Comparison of ENCODE assay signal across 8 cellular contexts in the genomic region with DNA sequence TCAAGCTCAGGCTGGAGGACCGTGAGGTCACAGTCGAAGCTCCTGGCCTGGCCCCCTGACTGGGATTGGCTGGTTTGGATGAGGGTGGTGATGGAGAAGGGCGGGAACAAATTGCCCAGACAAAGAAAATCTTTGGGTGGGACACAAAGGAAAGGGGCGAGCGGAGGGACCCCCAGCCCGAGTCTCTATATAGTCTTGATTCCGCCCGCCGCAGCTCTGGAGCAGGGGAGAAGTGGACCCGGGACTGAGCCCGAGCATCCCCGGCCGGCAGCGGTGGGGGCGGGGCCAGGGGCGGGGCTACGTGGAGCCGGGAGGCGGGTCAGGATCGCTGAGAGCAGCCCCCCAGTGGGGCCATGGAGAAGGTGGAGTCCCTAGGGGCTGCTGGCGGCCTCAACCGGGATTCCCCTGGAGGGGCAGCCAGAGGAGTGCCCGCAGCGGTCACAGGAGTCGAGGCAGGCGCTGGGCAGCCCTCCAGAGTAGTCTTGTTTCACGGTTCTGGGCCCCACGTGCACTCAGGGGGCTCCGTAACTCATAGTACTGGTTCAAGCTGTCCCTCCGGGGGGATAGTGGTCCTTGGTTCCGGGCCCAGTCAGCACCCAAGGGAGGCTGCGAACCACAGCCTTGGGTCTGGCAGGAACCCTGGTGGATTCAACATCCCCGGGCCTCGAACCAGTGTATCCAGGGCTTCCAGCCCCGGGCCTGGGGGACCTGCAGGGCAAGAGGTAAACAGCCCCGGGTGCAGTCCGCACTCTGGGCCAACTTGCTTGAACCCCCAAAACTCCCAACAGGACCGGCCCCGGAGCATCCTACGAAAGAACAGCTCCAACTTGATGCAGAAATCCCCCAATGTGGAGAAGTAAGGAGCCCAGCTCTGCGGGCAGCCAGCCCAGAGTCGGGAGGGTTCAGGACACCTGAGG. TPM values are rescaled to one million over a fixed set of nuclear protein-coding genes. Genes with fewer than 3 reads are reported as not detected.
DNase-seq lines count a peak whose midpoint lies in the region; ATAC-seq, FAIRE-seq and TF ChIP-seq lines count a peak whose summit lies in the region.

No MANE protein-coding gene starts in this region.

- no peaks in the 10 kb centered on the region for H3K9me3 ChIP-seq in HepG2 (ENCODE audit: low read length)

- no peak for FAIRE-seq in HepG2 (lab: Jason Lieb, UNC)

- TF ChIP-seq CTCF in coronary artery (IDR thresholded peaks at IDR 0.05) (no peak), HepG2 (CRISPR knock-in tag; IDR thresholded peaks at IDR 0.05) (no peak)

- in situ Hi-C loops in HepG2 (cut with HindIII; ENCODE audit: extremely low pct_ligation_motif_present, low pct_unique_long_range_greater_than_20kb) = no loop called here

- H3K27me3 ChIP-seq in HepG2 (ENCODE audit: control insufficient read depth in 1 of 2, insufficient read depth in 2 of 2, low read length in 2 of 2) = peaks cover 0 to 4% of the 10 kb centered on the region in 2 experiments; a peak in 3 of 5 replicates

- POLR2A ChIA-PET in HepG2 (lab: Yijun Ruan, JAX) = interaction anchor here (0.8 to 2.7 kb wide), 30 partner anchors 10 to 726 kb away, joined by 3 to 47 read pairs (median 4); a partner anchor contains a TSS

- H3K36me3 ChIP-seq in HepG2 (replicated peaks in 1 of 2; ENCODE audit: control insufficient read depth in 1 of 2, insufficient read depth in 2 of 2, low read length in 2 of 2) = peaks cover 0 to 12% of the 10 kb centered on the region in 2 experiments; a peak in 3 of 5 replicates

- DNase-seq in NCI-H524 (lab: John Stamatoyannopoulos, UW) (peak; percentile 39 to 45), NCI-H524 treated with DMSO at 0.1 percent for 48 hours (lab: John Stamatoyannopoulos, UW) (no peak), NCI-H2196 treated with DMSO at 0.1 percent for 48 hours (lab: John Stamatoyannopoulos, UW; ENCODE audit: unreplicated experiment) (peak; percentile 42), coronary artery (ENCODE audit: low spot score) (peak; percentile 91), HepG2 (ENCODE audit: low spot score) (peak; percentile 76)
- DNase-seq in activated CD4-positive, alpha-beta T cell treated with anti-CD3 and anti-CD28 coated beads for 48 hours = peak; percentile 87
- peak; percentile 76 for DNase-seq in stimulated activated CD4-positive, alpha-beta T cell treated with anti-CD3 and anti-CD28 coated beads, Interleukin-4, amount 100 ng/mL, for 1 hour

- TF ChIP-seq RAD21 in HepG2 (CRISPR knock-in tag; IDR thresholded peaks at IDR 0.05) = no peak

- H3K4me2 ChIP-seq in HepG2 (ENCODE audit: low read depth, low read length) = peak overlapping the region; percentile 84

- peak overlapping the region; percentile 83 for H3K9ac ChIP-seq in HepG2 (ENCODE audit: insufficient read depth, low read depth, low read length)

- H3K4me1 ChIP-seq in HepG2 (ENCODE audit: insufficient read depth, low read length) = peaks cover 35% of the 10 kb centered on the region

- TF ChIP-seq EP300 in HepG2 (IDR thresholded peaks at IDR 0.05; ENCODE audit: low read depth in 2 of 2, low read length in 2 of 2) (no peak), HepG2 (CRISPR knock-in tag; IDR thresholded peaks at IDR 0.05; ENCODE audit: borderline replicate concordance) (no peak)

- peak overlapping the region; percentile 81 for H3K4me3 ChIP-seq in coronary artery
- H3K4me3 ChIP-seq in HepG2 (replicated peaks in 1 of 3; ENCODE audit: insufficient read depth in 1 of 3, low read depth in 2 of 3, low read length in 3 of 3) = peak overlapping the region; percentile 90 to 97 (median 91)

- H2AFZ ChIP-seq in HepG2 (ENCODE audit: low read length) = peak overlapping the region; percentile 68

- CTCF ChIA-PET in HepG2 (lab: Yijun Ruan, JAX; ENCODE audit: low intra/inter-chr PET ratio, low total read pairs) = no interaction called here

- peak in 1 of 2 experiments; percentile 54; a peak in 2 of 4 replicates for TF ChIP-seq POLR2A in HepG2 (IDR thresholded peaks at IDR 0.05; ENCODE audit: insufficient read depth in 1 of 2, low read depth in 2 of 2, low read length in 2 of 2)

- BruUV-seq in HepG2 (replicated peaks; lab: Mats Ljungman, UMichigan) = no TSS peak

- no peaks in the 10 kb centered on the region for H4K20me1 ChIP-seq in HepG2 (ENCODE audit: insufficient read depth, low read length)

- ATAC-seq in HG02970 (IDR thresholded peaks at IDR 0.05; ENCODE audit: low FRiP score, unreplicated experiment) (peak; percentile 31), HepG2 (peak; percentile 77)

- H3K27ac ChIP-seq in coronary artery (peak overlapping the region; percentile 90 to 97), HepG2 (ENCODE audit: extremely low read length, insufficient read depth, low read length) (peak overlapping the region; percentile 63)

- intact Hi-C loops in HepG2 (cut with micrococcal nuclease; ENCODE audit: unreplicated experiment) = loop anchor here (1.0 kb wide), 1 partner anchor 38 kb away; no protein-coding TSS in a partner anchor

- peaks cover 12% of the 10 kb centered on the region for H3K79me2 ChIP-seq in HepG2 (ENCODE audit: insufficient read depth, low read length)

- 34% methylated on average over 15 of the region's 42 CpGs for WGBS in HepG2 (ENCODE audit: low lambda C conversion rate)

RNA-seq across cellular contexts. Expression of a gene that starts 1.2 kb away (rescaled TPM):
- 6.7 and 15.7 TPM in 2 replicates for total RNA-seq in HepG2 (2016; rRNA removed; fragmentation: Illumina TruSeq; extraction: Trizol)
- total RNA-seq in HepG2 (2016; cell fraction: cytosol; rRNA removed; fragmentation: Illumina TruSeq; extraction: Trizol; ENCODE audit: low read depth) = 2.2 and 2.3 TPM in 2 replicates
- total RNA-seq in HepG2 (2016; cell fraction: insoluble cytoplasmic fraction; rRNA removed; fragmentation: Illumina TruSeq; extraction: Trizol) = 4.5 and 17.1 TPM in 2 replicates
- 3.5 and 4.6 TPM in 2 replicates for total RNA-seq in HepG2 (2016; cell fraction: membrane; rRNA removed; fragmentation: Illumina TruSeq; extraction: Trizol)
- total RNA-seq in HepG2 (2016; cell fraction: nucleus; rRNA removed; fragmentation: Illumina TruSeq; extraction: Trizol) = 28.3 and 30.1 TPM in 2 replicates
- polyA plus RNA-seq in HepG2 (2011; rRNA removed) = 14.8 and 15.3 TPM in 2 replicates
- 5.0 and 5.4 TPM in 2 replicates for polyA plus RNA-seq in HepG2 (2011; cell fraction: cytosol; rRNA removed)
- 162 and 199 TPM in 2 replicates for polyA plus RNA-seq in HepG2 (2011; cell fraction: nucleus; rRNA removed)
- 12.4 and 15.4 TPM in 2 replicates for polyA plus RNA-seq in HepG2 (2012)
- polyA plus RNA-seq in HepG2 (2016; cell fraction: cytosol; fragmentation: Illumina TruSeq; extraction: Trizol; ENCODE audit: low read depth) = 0.95 and 1.2 TPM in 2 replicates
- polyA plus RNA-seq in HepG2 (2016; cell fraction: insoluble cytoplasmic fraction; fragmentation: Illumina TruSeq; extraction: Trizol; ENCODE audit: low read depth) = 4.4 and 6.1 TPM in 2 replicates
- polyA plus RNA-seq in HepG2 (2016; cell fraction: membrane; fragmentation: Illumina TruSeq; extraction: Trizol; ENCODE audit: low read depth) = 1.1 and 1.9 TPM in 2 replicates
- 84.2 and 94.7 TPM in 2 replicates for polyA plus RNA-seq in HepG2 (2016; cell fraction: nucleus; fragmentation: Illumina TruSeq; extraction: Trizol; ENCODE audit: insufficient read depth, low read depth)
- 25.4 and 35.0 TPM in 2 replicates for polyA minus RNA-seq in HepG2 (2011; rRNA and poly(A)+ RNA removed; ENCODE audit: low replicate concordance)
- 3.8 and 5.9 TPM in 2 replicates for polyA minus RNA-seq in HepG2 (2011; cell fraction: cytosol; rRNA and poly(A)+ RNA removed)
- 43.5 and 53.5 TPM in 2 replicates for polyA minus RNA-seq in HepG2 (2011; cell fraction: nucleus; rRNA and poly(A)+ RNA removed)

RNA-seq across cellular contexts. Expression of a gene that starts 6.0 kb away (rescaled TPM):
- total RNA-seq in HepG2 (2016; rRNA removed; fragmentation: Illumina TruSeq; extraction: Trizol) = 1.3 TPM in 1 of 2 replicates, not detected in the other
- total RNA-seq in HepG2 (2016; cell fraction: cytosol; rRNA removed; fragmentation: Illumina TruSeq; extraction: Trizol; ENCODE audit: low read depth) = 4.2 and 4.3 TPM in 2 replicates
- total RNA-seq in HepG2 (2016; cell fraction: insoluble cytoplasmic fraction; rRNA removed; fragmentation: Illumina TruSeq; extraction: Trizol) = 2.2 TPM in 1 of 2 replicates, not detected in the other
- 2.8 and 4.1 TPM in 2 replicates for total RNA-seq in HepG2 (2016; cell fraction: membrane; rRNA removed; fragmentation: Illumina TruSeq; extraction: Trizol)
- total RNA-seq in HepG2 (2016; cell fraction: nucleus; rRNA removed; fragmentation: Illumina TruSeq; extraction: Trizol) = not detected in 2 replicates
- 2.5 and 3.1 TPM in 2 replicates for polyA plus RNA-seq in HepG2 (2011; rRNA removed)
- 2.2 and 2.5 TPM in 2 replicates for polyA plus RNA-seq in HepG2 (2011; cell fraction: cytosol; rRNA removed)
- 3.8 and 5.2 TPM in 2 replicates for polyA plus RNA-seq in HepG2 (2011; cell fraction: nucleus; rRNA removed)
- polyA plus RNA-seq in HepG2 (2012) = 3.7 and 6.1 TPM in 2 replicates
- 2.3 and 3.5 TPM in 2 replicates for polyA plus RNA-seq in HepG2 (2016; cell fraction: cytosol; fragmentation: Illumina TruSeq; extraction: Trizol; ENCODE audit: low read depth)
- not detected in 2 replicates for polyA plus RNA-seq in HepG2 (2016; cell fraction: insoluble cytoplasmic fraction; fragmentation: Illumina TruSeq; extraction: Trizol; ENCODE audit: low read depth)
- polyA plus RNA-seq in HepG2 (2016; cell fraction: membrane; fragmentation: Illumina TruSeq; extraction: Trizol; ENCODE audit: low read depth) = 0.87 TPM in 1 of 2 replicates, not detected in the other
- 1.2 and 2.1 TPM in 2 replicates for polyA plus RNA-seq in HepG2 (2016; cell fraction: nucleus; fragmentation: Illumina TruSeq; extraction: Trizol; ENCODE audit: insufficient read depth, low read depth)
- polyA minus RNA-seq in HepG2 (2011; rRNA and poly(A)+ RNA removed; ENCODE audit: low replicate concordance) = 0.12 TPM in 1 of 2 replicates, not detected in the other
- polyA minus RNA-seq in HepG2 (2011; cell fraction: cytosol; rRNA and poly(A)+ RNA removed) = not detected in 2 replicates
- not detected in 2 replicates for polyA minus RNA-seq in HepG2 (2011; cell fraction: nucleus; rRNA and poly(A)+ RNA removed)

RNA-seq across cellular contexts. Expression of a gene that starts 15.2 kb away (rescaled TPM):
- total RNA-seq in HepG2 (2016; rRNA removed; fragmentation: Illumina TruSeq; extraction: Trizol) = 43.8 and 58.0 TPM in 2 replicates
- total RNA-seq in HepG2 (2016; cell fraction: cytosol; rRNA removed; fragmentation: Illumina TruSeq; extraction: Trizol; ENCODE audit: low read depth) = 164 and 173 TPM in 2 replicates
- total RNA-seq in HepG2 (2016; cell fraction: insoluble cytoplasmic fraction; rRNA removed; fragmentation: Illumina TruSeq; extraction: Trizol) = 33.8 and 63.0 TPM in 2 replicates
- total RNA-seq in HepG2 (2016; cell fraction: membrane; rRNA removed; fragmentation: Illumina TruSeq; extraction: Trizol) = 126 and 138 TPM in 2 replicates
- 36.6 and 44.0 TPM in 2 replicates for total RNA-seq in HepG2 (2016; cell fraction: nucleus; rRNA removed; fragmentation: Illumina TruSeq; extraction: Trizol)
- 48.0 and 59.4 TPM in 2 replicates for polyA plus RNA-seq in HepG2 (2011; rRNA removed)
- 40.0 and 57.0 TPM in 2 replicates for polyA plus RNA-seq in HepG2 (2011; cell fraction: cytosol; rRNA removed)
- 196 and 231 TPM in 2 replicates for polyA plus RNA-seq in HepG2 (2011; cell fraction: nucleus; rRNA removed)
- polyA plus RNA-seq in HepG2 (2012) = 39.6 and 43.4 TPM in 2 replicates
- polyA plus RNA-seq in HepG2 (2016; cell fraction: cytosol; fragmentation: Illumina TruSeq; extraction: Trizol; ENCODE audit: low read depth) = 223 and 235 TPM in 2 replicates
- polyA plus RNA-seq in HepG2 (2016; cell fraction: insoluble cytoplasmic fraction; fragmentation: Illumina TruSeq; extraction: Trizol; ENCODE audit: low read depth) = 44.5 and 60.2 TPM in 2 replicates
- polyA plus RNA-seq in HepG2 (2016; cell fraction: membrane; fragmentation: Illumina TruSeq; extraction: Trizol; ENCODE audit: low read depth) = 165 and 167 TPM in 2 replicates
- 114 and 131 TPM in 2 replicates for polyA plus RNA-seq in HepG2 (2016; cell fraction: nucleus; fragmentation: Illumina TruSeq; extraction: Trizol; ENCODE audit: insufficient read depth, low read depth)
- polyA minus RNA-seq in HepG2 (2011; rRNA and poly(A)+ RNA removed; ENCODE audit: low replicate concordance) = 52.6 and 92.4 TPM in 2 replicates
- 12.9 and 16.7 TPM in 2 replicates for polyA minus RNA-seq in HepG2 (2011; cell fraction: cytosol; rRNA and poly(A)+ RNA removed)
- 29.9 and 42.3 TPM in 2 replicates for polyA minus RNA-seq in HepG2 (2011; cell fraction: nucleus; rRNA and poly(A)+ RNA removed)

RNA-seq across cellular contexts. Expression of a gene that starts 21.6 kb away (rescaled TPM):
- 1.3 and 1.6 TPM in 2 replicates for total RNA-seq in HepG2 (2016; rRNA removed; fragmentation: Illumina TruSeq; extraction: Trizol)
- total RNA-seq in HepG2 (2016; cell fraction: cytosol; rRNA removed; fragmentation: Illumina TruSeq; extraction: Trizol; ENCODE audit: low read depth) = 0.30 and 0.44 TPM in 2 replicates
- total RNA-seq in HepG2 (2016; cell fraction: insoluble cytoplasmic fraction; rRNA removed; fragmentation: Illumina TruSeq; extraction: Trizol) = 0.79 and 1.5 TPM in 2 replicates
- total RNA-seq in HepG2 (2016; cell fraction: membrane; rRNA removed; fragmentation: Illumina TruSeq; extraction: Trizol) = 0.79 and 1.1 TPM in 2 replicates
- total RNA-seq in HepG2 (2016; cell fraction: nucleus; rRNA removed; fragmentation: Illumina TruSeq; extraction: Trizol) = 0.93 and 1.2 TPM in 2 replicates
- 2.6 and 3.1 TPM in 2 replicates for polyA plus RNA-seq in HepG2 (2011; rRNA removed)
- 2.7 and 2.8 TPM in 2 replicates for polyA plus RNA-seq in HepG2 (2011; cell fraction: cytosol; rRNA removed)
- polyA plus RNA-seq in HepG2 (2011; cell fraction: nucleus; rRNA removed) = 2.5 TPM in 2 replicates
- polyA plus RNA-seq in HepG2 (2012) = 1.4 and 1.8 TPM in 2 replicates
- 0.15 and 0.19 TPM in 2 replicates for polyA plus RNA-seq in HepG2 (2016; cell fraction: cytosol; fragmentation: Illumina TruSeq; extraction: Trizol; ENCODE audit: low read depth)
- 1.0 and 1.3 TPM in 2 replicates for polyA plus RNA-seq in HepG2 (2016; cell fraction: insoluble cytoplasmic fraction; fragmentation: Illumina TruSeq; extraction: Trizol; ENCODE audit: low read depth)
- 0.49 and 0.56 TPM in 2 replicates for polyA plus RNA-seq in HepG2 (2016; cell fraction: membrane; fragmentation: Illumina TruSeq; extraction: Trizol; ENCODE audit: low read depth)
- polyA plus RNA-seq in HepG2 (2016; cell fraction: nucleus; fragmentation: Illumina TruSeq; extraction: Trizol; ENCODE audit: insufficient read depth, low read depth) = 1.6 and 1.7 TPM in 2 replicates
- polyA minus RNA-seq in HepG2 (2011; rRNA and poly(A)+ RNA removed; ENCODE audit: low replicate concordance) = 4.4 and 4.6 TPM in 2 replicates
- 1.8 and 2.1 TPM in 2 replicates for polyA minus RNA-seq in HepG2 (2011; cell fraction: cytosol; rRNA and poly(A)+ RNA removed)
- polyA minus RNA-seq in HepG2 (2011; cell fraction: nucleus; rRNA and poly(A)+ RNA removed) = 2.9 and 3.0 TPM in 2 replicates

RNA-seq across cellular contexts. Expression of a gene that starts 22.9 kb away (rescaled TPM):
- 319 and 367 TPM in 2 replicates for total RNA-seq in HepG2 (2016; rRNA removed; fragmentation: Illumina TruSeq; extraction: Trizol)
- total RNA-seq in HepG2 (2016; cell fraction: cytosol; rRNA removed; fragmentation: Illumina TruSeq; extraction: Trizol; ENCODE audit: low read depth) = 181 and 202 TPM in 2 replicates
- total RNA-seq in HepG2 (2016; cell fraction: insoluble cytoplasmic fraction; rRNA removed; fragmentation: Illumina TruSeq; extraction: Trizol) = 326 and 331 TPM in 2 replicates
- total RNA-seq in HepG2 (2016; cell fraction: membrane; rRNA removed; fragmentation: Illumina TruSeq; extraction: Trizol) = 297 and 318 TPM in 2 replicates
- 155 and 177 TPM in 2 replicates for total RNA-seq in HepG2 (2016; cell fraction: nucleus; rRNA removed; fragmentation: Illumina TruSeq; extraction: Trizol)
- 280 and 337 TPM in 2 replicates for polyA plus RNA-seq in HepG2 (2011; rRNA removed)
- polyA plus RNA-seq in HepG2 (2011; cell fraction: cytosol; rRNA removed) = 359 and 386 TPM in 2 replicates
- 222 and 229 TPM in 2 replicates for polyA plus RNA-seq in HepG2 (2011; cell fraction: nucleus; rRNA removed)
- polyA plus RNA-seq in HepG2 (2012) = 346 and 360 TPM in 2 replicates
- 332 and 358 TPM in 2 replicates for polyA plus RNA-seq in HepG2 (2016; cell fraction: cytosol; fragmentation: Illumina TruSeq; extraction: Trizol; ENCODE audit: low read depth)
- polyA plus RNA-seq in HepG2 (2016; cell fraction: insoluble cytoplasmic fraction; fragmentation: Illumina TruSeq; extraction: Trizol; ENCODE audit: low read depth) = 655 and 754 TPM in 2 replicates
- 458 and 466 TPM in 2 replicates for polyA plus RNA-seq in HepG2 (2016; cell fraction: membrane; fragmentation: Illumina TruSeq; extraction: Trizol; ENCODE audit: low read depth)
- polyA plus RNA-seq in HepG2 (2016; cell fraction: nucleus; fragmentation: Illumina TruSeq; extraction: Trizol; ENCODE audit: insufficient read depth, low read depth) = 478 and 490 TPM in 2 replicates
- polyA minus RNA-seq in HepG2 (2011; rRNA and poly(A)+ RNA removed; ENCODE audit: low replicate concordance) = 353 and 1,132 TPM in 2 replicates
- polyA minus RNA-seq in HepG2 (2011; cell fraction: cytosol; rRNA and poly(A)+ RNA removed) = 190 and 222 TPM in 2 replicates
- polyA minus RNA-seq in HepG2 (2011; cell fraction: nucleus; rRNA and poly(A)+ RNA removed) = 105 and 111 TPM in 2 replicates
